ENCODE assay signal across 1 cellular context in the genomic region with DNA sequence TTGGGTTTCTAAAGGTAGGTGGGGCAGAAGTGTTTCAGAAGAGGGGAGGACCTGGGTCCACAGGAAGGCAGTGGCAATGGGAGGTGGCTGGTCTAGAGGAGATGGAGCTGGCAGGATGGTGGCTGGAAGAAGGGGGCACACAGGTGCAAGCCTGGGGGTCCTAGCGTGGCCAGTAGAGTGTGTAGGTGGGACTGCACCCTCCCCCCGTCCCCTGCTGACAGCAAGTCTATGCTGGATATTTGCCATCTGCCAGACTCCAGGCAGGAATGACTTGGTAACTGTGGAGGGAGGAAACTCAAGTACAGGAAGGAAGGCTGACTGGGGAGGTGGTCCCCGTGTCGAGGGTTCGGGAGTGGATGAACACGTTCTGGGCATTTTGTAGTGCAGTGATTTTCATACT.
TF ChIP-seq lines count a peak whose summit lies in the region.

No MANE protein-coding gene starts in this region.

TF ChIP-seq in H1, 55 proteins besides CTCF, POLR2A, EP300 and RAD21:
- no peak for TF ChIP-seq RXRA (IDR thresholded peaks at IDR 0.05; ENCODE audit: insufficient read depth, low read depth, low read length)
- TF ChIP-seq TBP (IDR thresholded peaks at IDR 0.05; ENCODE audit: low read depth, low read length): no peak
- no peak for TF ChIP-seq JUN (IDR thresholded peaks at IDR 0.05; ENCODE audit: low read depth, low read length)
